8 cellular contexts compared by ENCODE assay signal in genomic region chr18:710418-711300, GRCh38. TPM values are rescaled to one million over a fixed set of nuclear protein-coding genes. Genes with fewer than 3 reads are reported as not detected.
DNase-seq lines count a peak whose midpoint lies in the region; ATAC-seq and TF ChIP-seq lines count a peak whose summit lies in the region.

No MANE protein-coding gene starts in this region.

- POLR2A ChIA-PET in activated CD4-positive, alpha-beta T cell treated with anti-CD3 and anti-CD28 coated beads, Interleukin-2, amount 10 ng/mL, durations not matched to agents 7 days and 5 days (lab: Charles Lee) = no interaction called here

- H3K36me3 Mint-ChIP-seq in activated CD4-positive, alpha-beta T cell treated with anti-CD3 and anti-CD28 coated beads, Interleukin-2, amount 10 ng/mL, durations not matched to agents 7 days and 5 days (ENCODE audit: low read depth) = peaks cover 23% of the 10 kb centered on the region
- H3K36me3 Mint-ChIP-seq in T-helper 17 cell (ENCODE audit: low read depth) = peaks cover 9% of the 10 kb centered on the region

- peak overlapping the region; percentile 95 for H3K27ac Mint-ChIP-seq in activated CD4-positive, alpha-beta T cell treated with anti-CD3 and anti-CD28 coated beads, Interleukin-2, amount 10 ng/mL, durations not matched to agents 7 days and 5 days
- H3K27ac Mint-ChIP-seq in T-helper 17 cell = peak overlapping the region; percentile 99

- no peaks in the 10 kb centered on the region for H3K9me3 Mint-ChIP-seq in activated CD4-positive, alpha-beta T cell treated with anti-CD3 and anti-CD28 coated beads, Interleukin-2, amount 10 ng/mL, durations not matched to agents 7 days and 5 days

- no peak for TF ChIP-seq CTCF in fibroblast of villous mesenchyme (IDR thresholded peaks at IDR 0.05; ENCODE audit: insufficient read depth, low read depth, low read length)

- no peak for DNase-seq in activated CD4-positive, alpha-beta T cell treated with anti-CD3 and anti-CD28 coated beads, Interleukin-2, amount 10 ng/mL, durations not matched to agents 7 days and 5 days
- DNase-seq in activated CD4-positive, alpha-beta T cell treated with anti-CD3 and anti-CD28 coated beads for 4 hours = no peak
- DNase-seq in T-helper 17 cell (no peak), fibroblast of villous mesenchyme (ENCODE audit: low read depth) (no peak), NCI-H1930 (lab: John Stamatoyannopoulos, UW) (no peak), amniotic stem cell (lab: John Stamatoyannopoulos, UW) (no peak), middle frontal gyrus (ENCODE audit: extremely low spot score, low spot score) (no peak)

- peaks cover 43% of the 10 kb centered on the region for H3K4me1 Mint-ChIP-seq in activated CD4-positive, alpha-beta T cell treated with anti-CD3 and anti-CD28 coated beads, Interleukin-2, amount 10 ng/mL, durations not matched to agents 7 days and 5 days
- H3K4me1 Mint-ChIP-seq in T-helper 17 cell = peaks cover 19% of the 10 kb centered on the region

- CTCF ChIA-PET in activated CD4-positive, alpha-beta T cell treated with anti-CD3 and anti-CD28 coated beads, Interleukin-2, amount 10 ng/mL, durations not matched to agents 7 days and 5 days (lab: Charles Lee) = interaction anchor here (1.1 to 3.3 kb wide), 5 partner anchors 12 to 129 kb away, joined by 4 to 16 read pairs (median 5); no protein-coding TSS in a partner anchor

- no peaks in the 10 kb centered on the region for H3K27me3 Mint-ChIP-seq in activated CD4-positive, alpha-beta T cell treated with anti-CD3 and anti-CD28 coated beads, Interleukin-2, amount 10 ng/mL, durations not matched to agents 7 days and 5 days
- H3K27me3 Mint-ChIP-seq in T-helper 17 cell = no peaks in the 10 kb centered on the region

- peak overlapping the region; percentile 80 for H3K4me3 Mint-ChIP-seq in activated CD4-positive, alpha-beta T cell treated with anti-CD3 and anti-CD28 coated beads, Interleukin-2, amount 10 ng/mL, durations not matched to agents 7 days and 5 days
- H3K4me3 Mint-ChIP-seq in T-helper 17 cell = peak overlapping the region; percentile 97

- H3K4me3 ChIP-seq in fibroblast of villous mesenchyme (ENCODE audit: low read depth, low read length) = peak overlapping the region; percentile 87
- H3K4me3 ChIP-seq in stomach smooth muscle (ENCODE audit: low read length in 2 of 2) = peak overlapping the region; percentile 56 to 87

- H3K4me1 ChIP-seq in stomach smooth muscle (ENCODE audit: control insufficient read depth, insufficient read depth, low read length) = peaks cover 15% of the 10 kb centered on the region

- peaks cover 0 to 7% of the 10 kb centered on the region in 2 donors for H3K36me3 ChIP-seq in stomach smooth muscle (ENCODE audit: control insufficient read depth in 2 of 2, insufficient read depth in 2 of 2, low read length in 2 of 2)

- no peak for ATAC-seq in T-helper 17 cell

- H3K9me3 ChIP-seq in T-helper 17 cell (ENCODE audit: control insufficient read depth, low read length, poor library complexity, severe bottlenecking) (no peaks in the 10 kb centered on the region), stomach smooth muscle (ENCODE audit: control insufficient read depth in 2 of 2, low read length in 2 of 2) (no peaks in the 10 kb centered on the region)

- no peak overlapping the region for H3K27ac ChIP-seq in stomach smooth muscle (ENCODE audit: low read length)

- H3K27me3 ChIP-seq in stomach smooth muscle (ENCODE audit: control insufficient read depth in 1 of 2, insufficient read depth in 2 of 2, low read length in 2 of 2) = no peaks in the 10 kb centered on the region

- H3K9ac ChIP-seq in stomach smooth muscle (ENCODE audit: low read length in 2 of 2) = peak overlapping the region in 1 of 2 donors; percentile 68

RNA-seq across cellular contexts. Expression of gene ENOSF1, which starts 1.8 kb away (rescaled TPM):
- total RNA-seq in activated CD4-positive, alpha-beta T cell treated with anti-CD3 and anti-CD28 coated beads, Interleukin-2, amount 10 ng/mL, durations not matched to agents 7 days and 5 days = 10 to 100 TPM; 67.2 to 70.3 TPM
- total RNA-seq in T-helper 17 cell = 10 to 100 TPM; 57.4 to 69.3 TPM
- 27.7 and 31.1 TPM in 2 replicates for total RNA-seq in fibroblast of villous mesenchyme

RNA-seq across cellular contexts. Expression of gene TYMS, which starts 53.2 kb away (rescaled TPM):
- total RNA-seq in activated CD4-positive, alpha-beta T cell treated with anti-CD3 and anti-CD28 coated beads, Interleukin-2, amount 10 ng/mL, durations not matched to agents 7 days and 5 days = 100 to 1,000 TPM; 421 to 478 TPM
- total RNA-seq in T-helper 17 cell (1 to 10 TPM in 1 of 2 donors, under 1 TPM in 1; 0.60 to 2.5 TPM), fibroblast of villous mesenchyme (11.9 and 15.1 TPM in 2 replicates)

Comparison
In these comparisons a context has a peak if more than half of its experiments do, and no peak if none do; other contexts are left out.
1. RNA of gene TYMS, which starts 53.2 kb away (total RNA-seq): 421 to 478 TPM in activated CD4-positive, alpha-beta T cell treated with anti-CD3 and anti-CD28 coated beads, Interleukin-2, amount 10 ng/mL, durations not matched to agents 7 days and 5 days; 11.9 to 15.1 TPM in fibroblast of villous mesenchyme and 0.60 to 2.5 TPM in T-helper 17 cell; every median in the first group is over 10 times any median in the second.